8 cellular contexts compared by ENCODE assay signal in genomic region chr16:66539628-66540469, GRCh38.
DNase-seq lines count a peak whose midpoint lies in the region; ATAC-seq and TF ChIP-seq lines count a peak whose summit lies in the region.

No MANE protein-coding gene starts in this region.

- peak overlapping the region; percentile 26 for H3K4me2 ChIP-seq in SU-DHL-6 (ENCODE audit: low read depth, low read length, poor library complexity, severe bottlenecking)

- H3K9ac ChIP-seq in SU-DHL-6 (ENCODE audit: low read length): no peak overlapping the region

- no peaks in the 10 kb centered on the region for H3K9me2 ChIP-seq in SU-DHL-6 (replicated peaks; ENCODE audit: insufficient read depth, low read length)

- peak; percentile 24 for DNase-seq in NCI-H2029 (lab: John Stamatoyannopoulos, UW)
- DNase-seq in NCI-H2029 treated with DMSO at 0.1 percent for 48 hours (lab: John Stamatoyannopoulos, UW): no peak
- DNase-seq in non-pigmented ciliary epithelial cell (ENCODE audit: low read depth): peak; percentile 71
- DNase-seq in SIG-M5 treated with dmso at 0.1 percent for 504 hours (lab: John Stamatoyannopoulos, UW; ENCODE audit: unreplicated experiment): no peak
- DNase-seq in tibial artery: no peak

- no peaks in the 10 kb centered on the region for H3K36me3 ChIP-seq in SU-DHL-6 (ENCODE audit: low read length)
- peaks cover 33 to 95% (median 45%) of the 10 kb centered on the region in 3 donors for H3K36me3 ChIP-seq in tibial artery

- H3K27ac ChIP-seq in SU-DHL-6 (ENCODE audit: low read depth, low read length) (no peak overlapping the region), tibial artery (no peak overlapping the region)

- no peaks in the 10 kb centered on the region for H3K79me2 ChIP-seq in SU-DHL-6 (ENCODE audit: insufficient read depth, low read length)

- H3K27me3 ChIP-seq in SU-DHL-6 (ENCODE audit: low read length) (no peaks in the 10 kb centered on the region), tibial artery (no peaks in the 10 kb centered on the region)

- H3K4me3 ChIP-seq in SU-DHL-6 (ENCODE audit: insufficient read depth, low read length, poor library complexity, severe bottlenecking): no peak overlapping the region
- no peak overlapping the region for H3K4me3 ChIP-seq in tibial artery

- peaks cover 0 to 3% (median 0%) of the 10 kb centered on the region in 4 donors for H3K4me1 ChIP-seq in tibial artery

- no peaks in the 10 kb centered on the region for H3K9me3 ChIP-seq in SU-DHL-6 (ENCODE audit: insufficient read depth, low read length)
- no peaks in the 10 kb centered on the region for H3K9me3 ChIP-seq in tibial artery

- no peak for TF ChIP-seq CTCF in SU-DHL-6 (IDR thresholded peaks at IDR 0.05; ENCODE audit: insufficient read depth, low read length, poor library complexity, severe bottlenecking)
- TF ChIP-seq CTCF in tibial artery (IDR thresholded peaks at IDR 0.05): no peak

- intact Hi-C loops in tibial artery (cut with DNase I; ENCODE audit: low total_unique reads): loop anchor here (10.0 kb wide), 1 partner anchor 335 kb away; no protein-coding TSS in a partner anchor

- H2AFZ ChIP-seq in SU-DHL-6 (ENCODE audit: low read depth, low read length, severe bottlenecking): no peak overlapping the region

- no peaks in the 10 kb centered on the region for H3F3A ChIP-seq in SU-DHL-6 (ENCODE audit: insufficient read depth)

- ATAC-seq in HG02884 (IDR thresholded peaks at IDR 0.05; ENCODE audit: unreplicated experiment) (peak; percentile 89), GM21737 (IDR thresholded peaks at IDR 0.05; ENCODE audit: unreplicated experiment) (no peak)

- H4K20me1 ChIP-seq in SU-DHL-6 (ENCODE audit: low read depth, low read length): no peaks in the 10 kb centered on the region

Comparison
In these comparisons a context has a peak if more than half of its experiments do, and no peak if none do; other contexts are left out.
1. DNase-seq: peak in NCI-H2029 (single experiment) and non-pigmented ciliary epithelial cell (single experiment); none in NCI-H2029 treated with DMSO at 0.1 percent for 48 hours (single experiment), SIG-M5 treated with dmso at 0.1 percent for 504 hours (single experiment) and tibial artery (0 of 2).